2 cellular contexts compared by ENCODE assay signal in the genomic region with DNA sequence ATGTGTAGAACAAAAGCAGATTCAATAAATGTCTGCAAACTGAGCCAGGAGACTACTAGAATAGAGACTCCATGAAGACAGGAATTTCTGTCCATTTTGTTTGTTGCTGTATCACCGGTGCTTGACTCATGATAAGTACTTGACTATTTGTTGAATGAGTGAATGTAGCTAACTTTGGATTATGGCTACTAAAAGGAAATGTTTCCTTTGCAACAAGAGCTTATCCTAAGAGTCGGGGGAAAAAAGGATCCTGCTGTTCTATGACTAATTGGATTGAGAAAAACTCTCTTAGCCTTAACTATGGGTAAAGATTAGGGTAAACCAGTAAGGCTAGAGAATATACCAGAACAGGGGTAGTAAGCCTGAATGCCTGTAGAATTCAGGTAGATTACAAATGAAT.
TF ChIP-seq lines count a peak whose summit lies in the region.

No MANE protein-coding gene starts in this region.

TF ChIP-seq in SK-N-SH, 30 proteins besides CTCF, POLR2A, EP300 and RAD21 (continued from another document):
- TF ChIP-seq, protein P1, sequence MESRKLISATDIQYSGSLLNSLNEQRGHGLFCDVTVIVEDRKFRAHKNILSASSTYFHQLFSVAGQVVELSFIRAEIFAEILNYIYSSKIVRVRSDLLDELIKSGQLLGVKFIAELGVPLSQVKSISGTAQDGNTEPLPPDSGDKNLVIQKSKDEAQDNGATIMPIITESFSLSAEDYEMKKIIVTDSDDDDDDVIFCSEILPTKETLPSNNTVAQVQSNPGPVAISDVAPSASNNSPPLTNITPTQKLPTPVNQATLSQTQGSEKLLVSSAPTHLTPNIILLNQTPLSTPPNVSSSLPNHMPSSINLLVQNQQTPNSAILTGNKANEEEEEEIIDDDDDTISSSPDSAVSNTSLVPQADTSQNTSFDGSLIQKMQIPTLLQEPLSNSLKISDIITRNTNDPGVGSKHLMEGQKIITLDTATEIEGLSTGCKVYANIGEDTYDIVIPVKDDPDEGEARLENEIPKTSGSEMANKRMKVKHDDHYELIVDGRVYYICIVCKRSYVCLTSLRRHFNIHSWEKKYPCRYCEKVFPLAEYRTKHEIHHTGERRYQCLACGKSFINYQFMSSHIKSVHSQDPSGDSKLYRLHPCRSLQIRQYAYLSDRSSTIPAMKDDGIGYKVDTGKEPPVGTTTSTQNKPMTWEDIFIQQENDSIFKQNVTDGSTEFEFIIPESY (IDR thresholded peaks at IDR 0.05; ENCODE audit: borderline replicate concordance, low read depth), result no peak
- TF ChIP-seq, protein P2, sequence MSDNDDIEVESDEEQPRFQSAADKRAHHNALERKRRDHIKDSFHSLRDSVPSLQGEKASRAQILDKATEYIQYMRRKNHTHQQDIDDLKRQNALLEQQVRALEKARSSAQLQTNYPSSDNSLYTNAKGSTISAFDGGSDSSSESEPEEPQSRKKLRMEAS (IDR thresholded peaks at IDR 0.05; ENCODE audit: low read depth), result no peak
- TF ChIP-seq FOXJ3 (CRISPR knock-in tag; IDR thresholded peaks at IDR 0.05), result no peak
TF ChIP-seq in SK-N-SH: peak in this region for 0.

TF ChIP-seq in SK-N-SH treated with all-trans-retinoic acid at 6 μM for 48 hours, 23 proteins besides CTCF, POLR2A, EP300 and RAD21 (continued from another document):
- TF ChIP-seq, protein P3, sequence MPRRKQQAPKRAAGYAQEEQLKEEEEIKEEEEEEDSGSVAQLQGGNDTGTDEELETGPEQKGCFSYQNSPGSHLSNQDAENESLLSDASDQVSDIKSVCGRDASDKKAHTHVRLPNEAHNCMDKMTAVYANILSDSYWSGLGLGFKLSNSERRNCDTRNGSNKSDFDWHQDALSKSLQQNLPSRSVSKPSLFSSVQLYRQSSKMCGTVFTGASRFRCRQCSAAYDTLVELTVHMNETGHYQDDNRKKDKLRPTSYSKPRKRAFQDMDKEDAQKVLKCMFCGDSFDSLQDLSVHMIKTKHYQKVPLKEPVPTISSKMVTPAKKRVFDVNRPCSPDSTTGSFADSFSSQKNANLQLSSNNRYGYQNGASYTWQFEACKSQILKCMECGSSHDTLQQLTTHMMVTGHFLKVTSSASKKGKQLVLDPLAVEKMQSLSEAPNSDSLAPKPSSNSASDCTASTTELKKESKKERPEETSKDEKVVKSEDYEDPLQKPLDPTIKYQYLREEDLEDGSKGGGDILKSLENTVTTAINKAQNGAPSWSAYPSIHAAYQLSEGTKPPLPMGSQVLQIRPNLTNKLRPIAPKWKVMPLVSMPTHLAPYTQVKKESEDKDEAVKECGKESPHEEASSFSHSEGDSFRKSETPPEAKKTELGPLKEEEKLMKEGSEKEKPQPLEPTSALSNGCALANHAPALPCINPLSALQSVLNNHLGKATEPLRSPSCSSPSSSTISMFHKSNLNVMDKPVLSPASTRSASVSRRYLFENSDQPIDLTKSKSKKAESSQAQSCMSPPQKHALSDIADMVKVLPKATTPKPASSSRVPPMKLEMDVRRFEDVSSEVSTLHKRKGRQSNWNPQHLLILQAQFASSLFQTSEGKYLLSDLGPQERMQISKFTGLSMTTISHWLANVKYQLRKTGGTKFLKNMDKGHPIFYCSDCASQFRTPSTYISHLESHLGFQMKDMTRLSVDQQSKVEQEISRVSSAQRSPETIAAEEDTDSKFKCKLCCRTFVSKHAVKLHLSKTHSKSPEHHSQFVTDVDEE (CRISPR knock-in tag; IDR thresholded peaks at IDR 0.05), result no peak
- TF ChIP-seq ZNF565 (CRISPR knock-in tag; conservative IDR thresholded peaks at IDR 0.05; ENCODE audit: low read depth) (no peak), SNAI2 (CRISPR knock-in tag; IDR thresholded peaks at IDR 0.05) (no peak), CSDC2 (CRISPR knock-in tag; IDR thresholded peaks at IDR 0.05) (no peak), RARB (CRISPR knock-in tag; IDR thresholded peaks at IDR 0.05) (no peak), ZNF8 (CRISPR knock-in tag; IDR thresholded peaks at IDR 0.05) (no peak), BACH2 (CRISPR knock-in tag; IDR thresholded peaks at IDR 0.05; ENCODE audit: borderline replicate concordance) (no peak), ZC3H10 (CRISPR knock-in tag; IDR thresholded peaks at IDR 0.05) (no peak), ZNF70 (CRISPR knock-in tag; IDR thresholded peaks at IDR 0.05) (no peak), ZFP3 (CRISPR knock-in tag; IDR thresholded peaks at IDR 0.05) (no peak), TOX (CRISPR knock-in tag; IDR thresholded peaks at IDR 0.05; ENCODE audit: borderline replicate concordance) (no peak)
- TF ChIP-seq, protein P4, sequence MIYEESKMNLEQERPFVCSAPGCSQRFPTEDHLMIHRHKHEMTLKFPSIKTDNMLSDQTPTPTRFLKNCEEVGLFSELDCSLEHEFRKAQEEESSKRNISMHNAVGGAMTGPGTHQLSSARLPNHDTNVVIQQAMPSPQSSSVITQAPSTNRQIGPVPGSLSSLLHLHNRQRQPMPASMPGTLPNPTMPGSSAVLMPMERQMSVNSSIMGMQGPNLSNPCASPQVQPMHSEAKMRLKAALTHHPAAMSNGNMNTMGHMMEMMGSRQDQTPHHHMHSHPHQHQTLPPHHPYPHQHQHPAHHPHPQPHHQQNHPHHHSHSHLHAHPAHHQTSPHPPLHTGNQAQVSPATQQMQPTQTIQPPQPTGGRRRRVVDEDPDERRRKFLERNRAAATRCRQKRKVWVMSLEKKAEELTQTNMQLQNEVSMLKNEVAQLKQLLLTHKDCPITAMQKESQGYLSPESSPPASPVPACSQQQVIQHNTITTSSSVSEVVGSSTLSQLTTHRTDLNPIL (CRISPR knock-in tag; IDR thresholded peaks at IDR 0.05; ENCODE audit: low read depth), result no peak
- TF ChIP-seq, protein P5, sequence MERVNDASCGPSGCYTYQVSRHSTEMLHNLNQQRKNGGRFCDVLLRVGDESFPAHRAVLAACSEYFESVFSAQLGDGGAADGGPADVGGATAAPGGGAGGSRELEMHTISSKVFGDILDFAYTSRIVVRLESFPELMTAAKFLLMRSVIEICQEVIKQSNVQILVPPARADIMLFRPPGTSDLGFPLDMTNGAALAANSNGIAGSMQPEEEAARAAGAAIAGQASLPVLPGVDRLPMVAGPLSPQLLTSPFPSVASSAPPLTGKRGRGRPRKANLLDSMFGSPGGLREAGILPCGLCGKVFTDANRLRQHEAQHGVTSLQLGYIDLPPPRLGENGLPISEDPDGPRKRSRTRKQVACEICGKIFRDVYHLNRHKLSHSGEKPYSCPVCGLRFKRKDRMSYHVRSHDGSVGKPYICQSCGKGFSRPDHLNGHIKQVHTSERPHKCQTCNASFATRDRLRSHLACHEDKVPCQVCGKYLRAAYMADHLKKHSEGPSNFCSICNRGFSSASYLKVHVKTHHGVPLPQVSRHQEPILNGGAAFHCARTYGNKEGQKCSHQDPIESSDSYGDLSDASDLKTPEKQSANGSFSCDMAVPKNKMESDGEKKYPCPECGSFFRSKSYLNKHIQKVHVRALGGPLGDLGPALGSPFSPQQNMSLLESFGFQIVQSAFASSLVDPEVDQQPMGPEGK (CRISPR knock-in tag; IDR thresholded peaks at IDR 0.05; ENCODE audit: borderline replicate concordance), result no peak
- TF ChIP-seq, protein P6, sequence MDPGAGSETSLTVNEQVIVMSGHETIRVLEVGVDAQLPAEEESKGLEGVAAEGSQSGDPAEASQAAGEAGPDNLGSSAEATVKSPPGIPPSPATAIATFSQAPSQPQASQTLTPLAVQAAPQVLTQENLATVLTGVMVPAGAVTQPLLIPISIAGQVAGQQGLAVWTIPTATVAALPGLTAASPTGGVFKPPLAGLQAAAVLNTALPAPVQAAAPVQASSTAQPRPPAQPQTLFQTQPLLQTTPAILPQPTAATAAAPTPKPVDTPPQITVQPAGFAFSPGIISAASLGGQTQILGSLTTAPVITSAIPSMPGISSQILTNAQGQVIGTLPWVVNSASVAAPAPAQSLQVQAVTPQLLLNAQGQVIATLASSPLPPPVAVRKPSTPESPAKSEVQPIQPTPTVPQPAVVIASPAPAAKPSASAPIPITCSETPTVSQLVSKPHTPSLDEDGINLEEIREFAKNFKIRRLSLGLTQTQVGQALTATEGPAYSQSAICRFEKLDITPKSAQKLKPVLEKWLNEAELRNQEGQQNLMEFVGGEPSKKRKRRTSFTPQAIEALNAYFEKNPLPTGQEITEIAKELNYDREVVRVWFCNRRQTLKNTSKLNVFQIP (CRISPR knock-in tag; IDR thresholded peaks at IDR 0.05; ENCODE audit: borderline replicate concordance, low read depth), result no peak
